Comparison of ENCODE assay signal across 10 cellular contexts in genomic region chr13:44218501-44219240, GRCh38.
DNase-seq lines count a peak whose midpoint lies in the region; ATAC-seq and TF ChIP-seq lines count a peak whose summit lies in the region.
"Had no signal": no experiment of that assay in that cellular context is flagged by ENCODE, and none has a peak within 500 bp of the region (broad histone marks: within the 10 kb centered on the region; RNA-seq: fewer than 3 reads in every experiment).

No MANE protein-coding gene starts in this region.

- H3K36me3 ChIP-seq in mucosa of descending colon (ENCODE audit: low read depth) (no peaks in the 10 kb centered on the region), endodermal cell (ENCODE audit: control insufficient read depth, insufficient read depth, low read length) (no peaks in the 10 kb centered on the region)

- no peaks in the 10 kb centered on the region for H3K36me3 Mint-ChIP-seq in endodermal cell (ENCODE audit: low read depth)
- H3K36me3 Mint-ChIP-seq: natural killer cell had no signal

- H3K27ac Mint-ChIP-seq in endodermal cell, result no peak overlapping the region
- H3K27ac Mint-ChIP-seq: natural killer cell had no signal

- no peak overlapping the region for H3K4me3 Mint-ChIP-seq in endodermal cell
- H3K4me3 Mint-ChIP-seq: natural killer cell had no signal

- H3K27me3 Mint-ChIP-seq in endodermal cell (ENCODE audit: insufficient read depth), result peaks cover 42% of the 10 kb centered on the region

- ATAC-seq in Right ventricle myocardium inferior, result peak; percentile 94
- ATAC-seq in mucosa of descending colon, result peak; percentile 87
- ATAC-seq: natural killer cell had no signal

- DNase-seq in Right ventricle myocardium inferior (ENCODE audit: missing footprints) (peak; percentile 82), cardiac septum (ENCODE audit: low spot score) (no peak), choroid plexus epithelial cell (ENCODE audit: low read depth) (peak; percentile 57), mucosa of descending colon (peak; percentile 59 to 61 (median 60)), NCI-H226 (no peak), NOMO-1 treated with dmso at 0.1 percent for 144 hours (lab: John Stamatoyannopoulos, UW; ENCODE audit: unreplicated experiment) (no peak), endodermal cell (no peak), cerebellum (ENCODE audit: low spot score) (no peak)
- DNase-seq: activated T-cell treated with anti-CD3 and anti-CD28 coated beads, Interleukin-2, amount 50 U/mL, for 1 hour; natural killer cell had no signal

- TF ChIP-seq CTCF in choroid plexus epithelial cell (conservative IDR thresholded peaks at IDR 0.05; ENCODE audit: low read depth, low read length), result no peak
- TF ChIP-seq CTCF in mucosa of descending colon (IDR thresholded peaks at IDR 0.05), result no peak
- no peak for TF ChIP-seq CTCF in endodermal cell (conservative IDR thresholded peaks at IDR 0.05)

- H3K4me3 ChIP-seq in choroid plexus epithelial cell (ENCODE audit: low read depth, low read length), result no peak overlapping the region
- H3K4me3 ChIP-seq in mucosa of descending colon, result no peak overlapping the region
- no peak overlapping the region for H3K4me3 ChIP-seq in endodermal cell (ENCODE audit: low read length)

- no peak overlapping the region for H3K27ac ChIP-seq in endodermal cell (ENCODE audit: low read depth, low read length)

- 86 to 93% methylated on average over 10 of the region's 10 CpGs for WGBS in endodermal cell (ENCODE audit: insufficient coverage in 1 of 2, insufficient read length in 1 of 2), 2 experiments

- no peaks in the 10 kb centered on the region for H3K9me3 Mint-ChIP-seq in endodermal cell
- H3K9me3 Mint-ChIP-seq: natural killer cell had no signal

- intact Hi-C loops in Right ventricle myocardium inferior (cut with DNase I) (no loop called here), cardiac septum (cut with DNase I) (no loop called here), mucosa of descending colon (cut with DNase I, micrococcal nuclease) (no loop called here)

- H3K27me3 ChIP-seq in endodermal cell (ENCODE audit: control insufficient read depth, insufficient read depth, low read length, poor library complexity, severe bottlenecking), result peaks cover 50% of the 10 kb centered on the region

- H3K4me1 Mint-ChIP-seq in endodermal cell, result peaks cover 24% of the 10 kb centered on the region
- H3K4me1 Mint-ChIP-seq: natural killer cell had no signal

- H3K4me1 ChIP-seq in mucosa of descending colon (ENCODE audit: low read depth) (peaks cover 20% of the 10 kb centered on the region), endodermal cell (ENCODE audit: control insufficient read depth, insufficient read depth, low read length) (peaks cover 6% of the 10 kb centered on the region)

- H3K9ac ChIP-seq in endodermal cell (ENCODE audit: extremely low read depth, low read length, poor library complexity, severe bottlenecking), result no peak overlapping the region

- H3K9me3 ChIP-seq in mucosa of descending colon, result no peaks in the 10 kb centered on the region
- H3K9me3 ChIP-seq in endodermal cell (ENCODE audit: control insufficient read depth, low read length), result no peaks in the 10 kb centered on the region

Comparison
In these comparisons a context has a peak if more than half of its experiments do, and no peak if none do; other contexts are left out.
1. DNase-seq: peak in Right ventricle myocardium inferior (single experiment), choroid plexus epithelial cell (single experiment) and mucosa of descending colon (3 of 3); none in cardiac septum (single experiment), NCI-H226 (single experiment), NOMO-1 treated with dmso at 0.1 percent for 144 hours (single experiment), endodermal cell (single experiment) and cerebellum (single experiment).